In genomic region chr15:89129123-89129815, GRCh38 we compare ENCODE assay signal across 8 cellular contexts. TPM values are rescaled to one million over a fixed set of nuclear protein-coding genes. Genes with fewer than 3 reads are reported as not detected.
DNase-seq lines count a peak whose midpoint lies in the region; ATAC-seq and TF ChIP-seq lines count a peak whose summit lies in the region.

No MANE protein-coding gene starts in this region.

- no peaks in the 10 kb centered on the region for H4K20me1 ChIP-seq in KMS-11 (ENCODE audit: insufficient read depth)

- H3K4me1 ChIP-seq in KMS-11 (ENCODE audit: low read depth, poor library complexity, severe bottlenecking) (peaks cover 72% of the 10 kb centered on the region), muscle layer of duodenum (ENCODE audit: control insufficient read depth in 1 of 2, insufficient read depth in 2 of 2, low read length in 2 of 2) (peaks cover 0 to 8% of the 10 kb centered on the region in 2 donors), thoracic aorta (ENCODE audit: control insufficient read depth in 1 of 2, low read depth in 2 of 2) (peaks cover 17 to 76% of the 10 kb centered on the region in 2 donors)

- H3K4me3 ChIP-seq in GM06990 (replicated peaks; ENCODE audit: low read depth, low read length) (no peak overlapping the region), KMS-11 (IDR thresholded peaks at IDR 0.05; ENCODE audit: insufficient read depth, low read depth, low read length) (no peak overlapping the region), coronary artery (no peak overlapping the region), muscle layer of duodenum (ENCODE audit: low read depth in 1 of 2, low read length in 2 of 2) (no peak overlapping the region), thoracic aorta (no peak overlapping the region)

- H3K27ac ChIP-seq in KMS-11 (no peak overlapping the region), coronary artery (peak overlapping the region; percentile 39 to 64), muscle layer of duodenum (ENCODE audit: low read length) (peak overlapping the region; percentile 42), thoracic aorta (peak overlapping the region; percentile 62 to 63)

- H3K4me2 ChIP-seq in KMS-11: peak overlapping the region; percentile 11; the same call in 1 of the 2 replicates

- H3K36me3 ChIP-seq in GM06990 (ENCODE audit: control insufficient read depth, insufficient read depth, low read length) (no peaks in the 10 kb centered on the region; the same call in 1 of the 2 replicates), KMS-11 (ENCODE audit: insufficient read depth) (no peaks in the 10 kb centered on the region), muscle layer of duodenum (ENCODE audit: control insufficient read depth in 1 of 2, insufficient read depth in 2 of 2, low read length in 2 of 2) (peaks cover 15 to 23% of the 10 kb centered on the region in 2 donors), thoracic aorta (peaks cover 3% of the 10 kb centered on the region)

- TF ChIP-seq CTCF in GM06990 (IDR thresholded peaks at IDR 0.05; ENCODE audit: insufficient read depth, low read length, poor library complexity, severe bottlenecking) (peak; percentile 93), KMS-11 (conservative IDR thresholded peaks at IDR 0.05; ENCODE audit: low read depth, low read length) (peak; percentile 90), coronary artery (IDR thresholded peaks at IDR 0.05) (peak; percentile 19), thoracic aorta (IDR thresholded peaks at IDR 0.05) (peak; percentile 68)

- no peak overlapping the region for H3K9ac ChIP-seq in KMS-11

- H3K9me3 ChIP-seq in muscle layer of duodenum (ENCODE audit: control insufficient read depth in 1 of 2, low read length in 2 of 2) (no peaks in the 10 kb centered on the region), thoracic aorta (no peaks in the 10 kb centered on the region)

- no peak for DNase-seq in GM06990 (ENCODE audit: extremely low read depth, insufficient read length)
- peak; percentile 35 for DNase-seq in activated CD4-positive, CD25-positive, alpha-beta regulatory T cell treated with anti-CD3 and anti-CD28 coated beads, Interleukin-2, amount 50 U/mL, for 16 hours (ENCODE audit: low read depth, low spot score)
- no peak for DNase-seq in coronary artery (ENCODE audit: low spot score)
- no peak for DNase-seq in thoracic aorta (ENCODE audit: low spot score)

- ATAC-seq in thoracic aorta (ENCODE audit: insufficient number of reproducible peaks, low FRiP score, low read depth) (no peak), GM18868 (IDR thresholded peaks at IDR 0.05; ENCODE audit: unreplicated experiment) (no peak), GM18867 (IDR thresholded peaks at IDR 0.05; ENCODE audit: unreplicated experiment) (no peak)

- H3K27me3 ChIP-seq in GM06990 (replicated peaks; ENCODE audit: control insufficient read depth, insufficient read depth, low read length) (no peaks in the 10 kb centered on the region), KMS-11 (ENCODE audit: insufficient read depth, low read depth) (no peaks in the 10 kb centered on the region), muscle layer of duodenum (ENCODE audit: low read depth, low read length) (no peaks in the 10 kb centered on the region), thoracic aorta (replicated peaks; ENCODE audit: insufficient read depth) (no peaks in the 10 kb centered on the region)

- H3K79me2 ChIP-seq in KMS-11 (ENCODE audit: insufficient read depth, low read depth): 0 out of 2 replicates have a peak, but pooled peaks cover 3% of the 10 kb centered on the region

- H2AFZ ChIP-seq in KMS-11 (ENCODE audit: low read depth): no peak overlapping the region

RNA-seq across cellular contexts. Expression of gene ABHD2, which starts 41.0 kb away (rescaled TPM):
- 100 to 1,000 TPM; 177 to 283 TPM for total RNA-seq in thoracic aorta

Comparison
In these comparisons a context has a peak if more than half of its experiments do, and no peak if none do; other contexts are left out.
1. CTCF ChIP-seq: peak in every context shown above with its lines; median percentile 93 in GM06990; 90 in KMS-11; 68 in thoracic aorta; 19 in coronary artery.